In genomic region chr16:70778901-70779309, GRCh38 we compare ENCODE assay signal across 8 cellular contexts. TPM values are rescaled to one million over a fixed set of nuclear protein-coding genes. Genes with fewer than 3 reads are reported as not detected.
DNase-seq lines count a peak whose midpoint lies in the region; ATAC-seq, FAIRE-seq and TF ChIP-seq lines count a peak whose summit lies in the region.

No MANE protein-coding gene starts in this region.

- H3K36me3 ChIP-seq in hepatocyte (replicated peaks; ENCODE audit: insufficient read depth, low read depth), result no peaks in the 10 kb centered on the region

- no peak for TF ChIP-seq CTCF in hepatocyte (IDR thresholded peaks at IDR 0.05; ENCODE audit: poor library complexity)
- no peak for TF ChIP-seq CTCF in type B pancreatic cell (conservative IDR thresholded peaks at IDR 0.05)

- no peak overlapping the region for H3K4me3 ChIP-seq in hepatocyte

- no peak for ATAC-seq in GM18907 (IDR thresholded peaks at IDR 0.05; ENCODE audit: unreplicated experiment)

- peak overlapping the region; percentile 79 for H3K4me3 Mint-ChIP-seq in type B pancreatic cell

- no peaks in the 10 kb centered on the region for H3K27me3 ChIP-seq in hepatocyte

- H3K79me2 ChIP-seq in hepatocyte, result no peaks in the 10 kb centered on the region

- H3K9me3 ChIP-seq in hepatocyte (ENCODE audit: low read depth), result no peaks in the 10 kb centered on the region

- peak; percentile 73 for FAIRE-seq in TTC549 (lab: Jason Lieb, UNC)

- peak overlapping the region; percentile 6 for H3K4me2 ChIP-seq in hepatocyte

- peak overlapping the region; percentile 4 for H3K27ac ChIP-seq in hepatocyte

- no peaks in the 10 kb centered on the region for H3K4me1 ChIP-seq in hepatocyte (ENCODE audit: insufficient read depth)

- H3K27me3 Mint-ChIP-seq in type B pancreatic cell, result peaks cover 3% of the 10 kb centered on the region

- H3K36me3 Mint-ChIP-seq in type B pancreatic cell, result peaks cover 20% of the 10 kb centered on the region

- no peaks in the 10 kb centered on the region for H3K9me2 ChIP-seq in hepatocyte (replicated peaks; ENCODE audit: insufficient read depth)

- H3K4me1 Mint-ChIP-seq in type B pancreatic cell (ENCODE audit: unreplicated experiment), result peaks cover 11% of the 10 kb centered on the region

- peak; percentile 32 for DNase-seq in NCI-H345 (lab: John Stamatoyannopoulos, UW)
- no peak for DNase-seq in NCI-H345 treated with DMSO at 0.1 percent for 48 hours (lab: John Stamatoyannopoulos, UW; ENCODE audit: unreplicated experiment)
- peak; percentile 88 for DNase-seq in hepatocyte (ENCODE audit: low spot score)
- peak; percentile 87 for DNase-seq in type B pancreatic cell (ENCODE audit: extremely low spot score, unreplicated experiment)
- no peak for DNase-seq in OCI-M1 (lab: John Stamatoyannopoulos, UW)
- no peak for DNase-seq in DMS153 treated with DMSO at 0.1 percent for 48 hours (lab: John Stamatoyannopoulos, UW; ENCODE audit: unreplicated experiment)

- H2AFZ ChIP-seq in hepatocyte, result no peak overlapping the region

- H4K20me1 ChIP-seq in hepatocyte (ENCODE audit: insufficient read depth, poor library complexity, severe bottlenecking), result no peaks in the 10 kb centered on the region

- H3K9me3 Mint-ChIP-seq in type B pancreatic cell, result no peaks in the 10 kb centered on the region

- peak overlapping the region; percentile 95 for H3K27ac Mint-ChIP-seq in type B pancreatic cell

- 37% methylated on average over 8 of the region's 8 CpGs for WGBS in hepatocyte (ENCODE audit: low lambda C conversion rate, missing lambda C conversion rate)

RNA-seq across cellular contexts. Expression of gene VAC14, which starts 22.1 kb away (rescaled TPM):
- total RNA-seq in hepatocyte, result 34.5 and 35.8 TPM in 2 replicates
- 49.4 and 51.4 TPM in 2 replicates for polyA plus RNA-seq in hepatocyte
- total RNA-seq in type B pancreatic cell (ENCODE audit: low replicate concordance), result 38.3 and 39.5 TPM in 2 replicates

Comparison
In these comparisons a context has a peak if more than half of its experiments do, and no peak if none do; other contexts are left out.
1. DNase-seq: peak in NCI-H345 (single experiment), hepatocyte (single experiment) and type B pancreatic cell (single experiment); none in NCI-H345 treated with DMSO at 0.1 percent for 48 hours (single experiment), OCI-M1 (single experiment) and DMS153 treated with DMSO at 0.1 percent for 48 hours (single experiment).